Comparison of ENCODE assay signal across 10 cellular contexts in genomic region chr9:89021154-89021803, GRCh38. TPM values are rescaled to one million over a fixed set of nuclear protein-coding genes. Genes with fewer than 3 reads are reported as not detected.
DNase-seq lines count a peak whose midpoint lies in the region; TF ChIP-seq lines count a peak whose summit lies in the region.
"Had no signal": no experiment of that assay in that cellular context is flagged by ENCODE, and none has a peak within 500 bp of the region (broad histone marks: within the 10 kb centered on the region; RNA-seq: fewer than 3 reads in every experiment).

No MANE protein-coding gene starts in this region.

- peak overlapping the region; percentile 47 for H2BK5ac ChIP-seq in trophoblast cell (ENCODE audit: low read depth, low read length, poor library complexity)

- intact Hi-C loops in posterior vena cava (cut with DNase I): loop anchor here in 1 of 2 donors (10.0 kb wide), 1 partner anchor 154 kb away; the partner anchor contains the start of gene SHC3

- no peak overlapping the region for H2AFZ ChIP-seq in trophoblast cell (ENCODE audit: insufficient read depth, low read length, poor library complexity)

- H3K4me2 ChIP-seq in trophoblast cell (ENCODE audit: low read length): no peak overlapping the region

- H3K79me1 ChIP-seq in trophoblast cell (ENCODE audit: low read length): peaks cover 10% of the 10 kb centered on the region

- H2AK5ac ChIP-seq in trophoblast cell (ENCODE audit: low read length): no peak overlapping the region

- H4K91ac ChIP-seq in trophoblast cell (ENCODE audit: low read depth, low read length): peak overlapping the region; percentile 49

- WGBS in trophoblast cell (ENCODE audit: extremely low coverage, insufficient coverage, insufficient read length): no CpG with 5 or more reads among the region's 8 CpGs

- no peak overlapping the region for H3K23ac ChIP-seq in trophoblast cell (ENCODE audit: low read length)

- H3K79me2 ChIP-seq in trophoblast cell (ENCODE audit: control insufficient read depth, insufficient read depth, low read length, poor library complexity): no peaks in the 10 kb centered on the region

- in situ Hi-C loops in KBM-7 (cut with MboI; ENCODE audit: low pct_unique_long_range_greater_than_20kb, low sequenced_read_pairs): no loop called here

- peaks cover 11 to 21% of the 10 kb centered on the region in 2 experiments for H3K4me1 ChIP-seq in trophoblast cell (ENCODE audit: control insufficient read depth in 1 of 2, insufficient read depth in 2 of 2, low read length in 2 of 2)

- peak overlapping the region; percentile 4 for H2BK120ac ChIP-seq in trophoblast cell (ENCODE audit: insufficient read depth, low read length, poor library complexity)

- peak overlapping the region; percentile 90 for H3K27ac ChIP-seq in C4-2B
- H3K27ac ChIP-seq in trophoblast cell (ENCODE audit: low read depth, low read length): peak overlapping the region; percentile 41

- H3K27me3 ChIP-seq in trophoblast cell (ENCODE audit: insufficient read depth, low read length): no peaks in the 10 kb centered on the region

- H4K12ac ChIP-seq in trophoblast cell (ENCODE audit: low read depth, low read length): no peak overlapping the region

- TF ChIP-seq CTCF in C4-2B (conservative IDR thresholded peaks at IDR 0.05) (no peak), fibroblast of mammary gland (conservative IDR thresholded peaks at IDR 0.05; ENCODE audit: control insufficient read depth, insufficient read depth, low read depth, low read length) (no peak)

- H3K4me3 ChIP-seq in fibroblast of mammary gland (ENCODE audit: control insufficient read depth, low read depth, low read length): no peak overlapping the region
- H3K4me3 ChIP-seq in trophoblast cell (ENCODE audit: low read depth, low read length): no peak overlapping the region

- peaks cover 2% of the 10 kb centered on the region for H3K9me3 ChIP-seq in trophoblast cell (ENCODE audit: insufficient read depth, low read depth, low read length)

- peak overlapping the region; percentile 8 for H3K18ac ChIP-seq in trophoblast cell (ENCODE audit: low read length)

- DNase-seq in RKO (ENCODE audit: low spot score) (peak; percentile 39), fibroblast of mammary gland (ENCODE audit: low read depth) (peak; percentile 94), trophoblast cell (peak in 1 of 2 donors; percentile 8), retina (no peak), KBM-7 (no peak), posterior vena cava (ENCODE audit: low spot score) (no peak)
- no peak for DNase-seq in stimulated activated CD4-positive, alpha-beta T cell treated with anti-CD3 and anti-CD28 coated beads, Interleukin-2, amount 100 ng/mL, for 48 hours
- DNase-seq: activated CD8-positive, alpha-beta memory T cell treated with anti-CD3 and anti-CD28 coated beads, Interleukin-2, amount 50 U/mL, for 4 hours; stimulated activated CD4-positive, alpha-beta T cell treated with anti-CD3 and anti-CD28 coated beads, Interleukin-2, amount 100 ng/mL, for 24 hours had no signal

- H2BK12ac ChIP-seq in trophoblast cell (ENCODE audit: low read length): peak overlapping the region; percentile 31

- no peak overlapping the region for H3K4ac ChIP-seq in trophoblast cell (ENCODE audit: low read depth, low read length)

- H4K8ac ChIP-seq in trophoblast cell (ENCODE audit: low read depth, low read length): no peak overlapping the region

- no peak overlapping the region for H3K9ac ChIP-seq in trophoblast cell (ENCODE audit: low read length)

- peak overlapping the region; percentile 5 for H3K14ac ChIP-seq in trophoblast cell (ENCODE audit: low read length)

- no peaks in the 10 kb centered on the region for H3K36me3 ChIP-seq in trophoblast cell (ENCODE audit: control insufficient read depth in 1 of 2, insufficient read depth in 2 of 2, low read length in 2 of 2)

RNA-seq across cellular contexts. Expression of gene S1PR3, which starts 30.0 kb away (rescaled TPM):
- polyA plus RNA-seq in trophoblast cell (2013): 62.7 and 63.6 TPM in 2 replicates
- 100 to 1,000 TPM in 1 of 2 donors, 10 to 100 TPM in 1; 90.5 to 208 TPM for total RNA-seq in posterior vena cava

Comparison
In these comparisons a context has a peak if more than half of its experiments do, and no peak if none do; other contexts are left out.
1. DNase-seq: peak in RKO (single experiment) and fibroblast of mammary gland (single experiment); none in retina (single experiment), KBM-7 (single experiment), stimulated activated CD4-positive, alpha-beta T cell treated with anti-CD3 and anti-CD28 coated beads, Interleukin-2, amount 100 ng/mL, for 48 hours (0 of 2) and posterior vena cava (single experiment).